ENCODE assay signal across 8 cellular contexts in genomic region chr14:65412189-65412846, GRCh38. TPM values are rescaled to one million over a fixed set of nuclear protein-coding genes. Genes with fewer than 3 reads are reported as not detected.
DNase-seq lines count a peak whose midpoint lies in the region; ATAC-seq and TF ChIP-seq lines count a peak whose summit lies in the region.

Gene FUT8, plus strand, starts transcription at chr14:65412730. Its CDS starts 148,834 bp downstream, at chr14:65561564.

- TF ChIP-seq CTCF in AG10803 (conservative IDR thresholded peaks at IDR 0.05; ENCODE audit: low read length): peak; percentile 60
- TF ChIP-seq CTCF in activated B cell treated with CpG ODN at 0.5 μM for 24 hours (IDR thresholded peaks at IDR 0.05): no peak
- peak; percentile 57 for TF ChIP-seq CTCF in cardiac fibroblast (IDR thresholded peaks at IDR 0.05; ENCODE audit: low read depth, low read length)

- CTCF ChIA-PET in activated B cell treated with CpG ODN at 0.5 μM for 24 hours (lab: Charles Lee): interaction anchor here (0.5 to 6.3 kb wide), 26 partner anchors 11 to 549 kb away, joined by 3 to 214 read pairs (median 4); partner anchors contain the start of gene FNTB

- intact Hi-C loops in activated B cell treated with CpG ODN at 0.5 μM for 24 hours (cut with micrococcal nuclease): loop anchor here (1.0 to 5.0 kb wide), 13 partner anchors 59 to 1830 kb away; partner anchors contain the start of genes FNTB, PALS1 and WDR89

- H3K27me3 Mint-ChIP-seq in activated B cell treated with CpG ODN at 0.5 μM for 24 hours: no peaks in the 10 kb centered on the region

- peak within 1 kb of the TSS; percentile 82 for H3K4me3 ChIP-seq in AG10803 (ENCODE audit: low read length)
- peak within 1 kb of the TSS; percentile 69 to 81 for H3K4me3 ChIP-seq in cardiac fibroblast (replicated peaks in 1 of 2; ENCODE audit: low read depth in 2 of 2, low read length in 2 of 2)

- H3K36me3 Mint-ChIP-seq in activated B cell treated with CpG ODN at 0.5 μM for 24 hours (ENCODE audit: low read depth): peaks cover 16% of the 10 kb centered on the region

- H3K9me3 Mint-ChIP-seq in activated B cell treated with CpG ODN at 0.5 μM for 24 hours: no peaks in the 10 kb centered on the region

- H3K27ac Mint-ChIP-seq in activated B cell treated with CpG ODN at 0.5 μM for 24 hours: peak within 1 kb of the TSS; percentile 99

- ATAC-seq in GM19023 (IDR thresholded peaks at IDR 0.05; ENCODE audit: unreplicated experiment) (peak; percentile 62), HG03196 (IDR thresholded peaks at IDR 0.05; ENCODE audit: unreplicated experiment) (peak; percentile 74), activated B cell treated with CpG ODN at 0.5 μM for 24 hours (ENCODE audit: low read depth) (peak; percentile 88)

- H3K4me3 Mint-ChIP-seq in activated B cell treated with CpG ODN at 0.5 μM for 24 hours: peak within 1 kb of the TSS; percentile 99

- POLR2A ChIA-PET in activated B cell treated with CpG ODN at 0.5 μM for 24 hours (lab: Charles Lee): interaction anchor here (0.5 to 6.7 kb wide), 49 partner anchors 10 to 1947 kb away, joined by 3 to 183 read pairs (median 5); partner anchors contain the start of genes ATP6V1D, EIF2S1, FNTB and MAX

- peaks cover 43% of the 10 kb centered on the region for H3K4me1 Mint-ChIP-seq in activated B cell treated with CpG ODN at 0.5 μM for 24 hours

- DNase-seq in AG10803 (ENCODE audit: low read depth): peak; percentile 97
- peak; percentile 97 for DNase-seq in NCI-H226
- peak; percentile 93 for DNase-seq in activated B cell treated with CpG ODN at 0.5 μM for 24 hours
- peak; percentile 96 to 99 for DNase-seq in cardiac fibroblast (ENCODE audit: low read depth in 2 of 2)
- peak; percentile 86 for DNase-seq in iPS-NIHi7 (ENCODE audit: extremely low spot score)
- peak; percentile 92 for DNase-seq in smooth muscle cell of the brain vasculature (ENCODE audit: low read depth, low spot score)

RNA-seq across cellular contexts. Expression of gene FUT8, which starts in this region (rescaled TPM):
- 115 and 123 TPM in 2 replicates for total RNA-seq in activated B cell treated with CpG ODN at 0.5 μM for 24 hours

Comparison
In these comparisons a context has a peak if more than half of its experiments do, and no peak if none do; other contexts are left out.
1. Peak in every context shown above with its lines: DNase-seq, ATAC-seq and H3K4me3 ChIP-seq.